ENCODE assay signal across 8 cellular contexts in genomic region chr9:88198346-88198807, GRCh38.
DNase-seq lines count a peak whose midpoint lies in the region; ATAC-seq and TF ChIP-seq lines count a peak whose summit lies in the region.

No MANE protein-coding gene starts in this region.

- H3K9ac ChIP-seq in OCI-LY3 (ENCODE audit: low read length) (no peak overlapping the region), rectal smooth muscle tissue (ENCODE audit: low read length) (no peak overlapping the region)

- no peaks in the 10 kb centered on the region for H3K36me3 ChIP-seq in OCI-LY3 (replicated peaks; ENCODE audit: low read depth, low read length)
- no peaks in the 10 kb centered on the region for H3K36me3 ChIP-seq in rectal smooth muscle tissue (ENCODE audit: control insufficient read depth, insufficient read depth, low read length)

- TF ChIP-seq CTCF in OCI-LY3 (IDR thresholded peaks at IDR 0.05; ENCODE audit: low read depth, low read length), result no peak
- TF ChIP-seq CTCF in epithelial cell of esophagus (IDR thresholded peaks at IDR 0.05; ENCODE audit: insufficient read depth, low read depth, low read length, missing control alignments), result no peak

- peak; percentile 39 for DNase-seq in Daoy (ENCODE audit: low read depth)
- peak; percentile 26 for DNase-seq in epithelial cell of esophagus (ENCODE audit: low read depth)
- DNase-seq in T-helper 9 cell, result no peak
- no peak for DNase-seq in globus pallidus (ENCODE audit: low spot score)

- no peak overlapping the region for H2AFZ ChIP-seq in OCI-LY3 (ENCODE audit: low read depth, low read length)

- no peaks in the 10 kb centered on the region for H3K79me2 ChIP-seq in OCI-LY3 (ENCODE audit: low read length)

- H3K4me2 ChIP-seq in OCI-LY3 (ENCODE audit: low read length), result 0 out of 2 replicates have a peak overlapping the region, but pooled peaks have one; percentile 18

- ATAC-seq in esophagus mucosa (no peak), HG02938 (IDR thresholded peaks at IDR 0.05; ENCODE audit: unreplicated experiment) (no peak)

- H3K27me3 ChIP-seq in OCI-LY3 (ENCODE audit: low read depth, low read length), result no peaks in the 10 kb centered on the region
- no peaks in the 10 kb centered on the region for H3K27me3 ChIP-seq in rectal smooth muscle tissue (ENCODE audit: control insufficient read depth, insufficient read depth, low read length)

- H3K4me3 ChIP-seq in OCI-LY3 (ENCODE audit: low read length) (no peak overlapping the region), epithelial cell of esophagus (ENCODE audit: low read length) (no peak overlapping the region), rectal smooth muscle tissue (ENCODE audit: low read length) (peak overlapping the region; percentile 23)

- H4K20me1 ChIP-seq in OCI-LY3 (ENCODE audit: insufficient read depth, low read length), result no peaks in the 10 kb centered on the region

- H3K9me3 ChIP-seq in OCI-LY3 (ENCODE audit: insufficient read depth, low read length), result no peaks in the 10 kb centered on the region

- H3K4me1 ChIP-seq in OCI-LY3 (ENCODE audit: low read length) (no peaks in the 10 kb centered on the region), rectal smooth muscle tissue (ENCODE audit: control insufficient read depth, insufficient read depth, low read length) (peaks cover 7% of the 10 kb centered on the region)

- H3K27ac ChIP-seq in OCI-LY3 (ENCODE audit: low read length), result no peak overlapping the region
- H3K27ac ChIP-seq in rectal smooth muscle tissue (ENCODE audit: low read depth, low read length), result peak overlapping the region; percentile 51

Comparison
In these comparisons a context has a peak if more than half of its experiments do, and no peak if none do; other contexts are left out.
1. DNase-seq: peak in Daoy (single experiment) and epithelial cell of esophagus (single experiment); none in T-helper 9 cell (single experiment) and globus pallidus (single experiment).